8 cellular contexts compared by ENCODE assay signal in genomic region chr7:82677493-82677892, GRCh38.
DNase-seq lines count a peak whose midpoint lies in the region; ATAC-seq lines count a peak whose summit lies in the region.

No MANE protein-coding gene starts in this region.

- DNase-seq in A172 (ENCODE audit: low spot score) (peak; percentile 25), LHCN-M2 (ENCODE audit: low read depth) (peak; percentile 13), NCI-H1092 (lab: John Stamatoyannopoulos, UW) (no peak), NCI-H345 treated with DMSO at 0.1 percent for 48 hours (lab: John Stamatoyannopoulos, UW; ENCODE audit: unreplicated experiment) (no peak)
- peak; percentile 7 for DNase-seq in activated T-helper 9 cell treated with anti-CD3 and anti-CD28 coated beads, Interleukin-2, amount 50 U/mL, for 16 hours (ENCODE audit: low read depth)
- DNase-seq in stimulated activated CD8-positive, alpha-beta memory T cell treated with anti-CD3 and anti-CD28 coated beads, Interleukin-15, amount 100 ng/mL, for 1 hour (ENCODE audit: low read depth): peak; percentile 1

- peak; percentile 96 for ATAC-seq in GM18867 (IDR thresholded peaks at IDR 0.05; ENCODE audit: unreplicated experiment)
- ATAC-seq in GM19023 (IDR thresholded peaks at IDR 0.05; ENCODE audit: unreplicated experiment): no peak

Comparison
In these comparisons a context has a peak if more than half of its experiments do, and no peak if none do; other contexts are left out.
1. DNase-seq: peak in A172 (single experiment), LHCN-M2 (single experiment), activated T-helper 9 cell treated with anti-CD3 and anti-CD28 coated beads, Interleukin-2, amount 50 U/mL, for 16 hours (single experiment) and stimulated activated CD8-positive, alpha-beta memory T cell treated with anti-CD3 and anti-CD28 coated beads, Interleukin-15, amount 100 ng/mL, for 1 hour (single experiment); none in NCI-H1092 (single experiment) and NCI-H345 treated with DMSO at 0.1 percent for 48 hours (single experiment).